In genomic region chr2:120948662-120949011, GRCh38 we compare ENCODE assay signal across 19 cellular contexts.
DNase-seq lines count a peak whose midpoint lies in the region; ATAC-seq and TF ChIP-seq lines count a peak whose summit lies in the region.
"Had no signal": no experiment of that assay in that cellular context is flagged by ENCODE, and none has a peak within 500 bp of the region (broad histone marks: within the 10 kb centered on the region; RNA-seq: fewer than 3 reads in every experiment).

No MANE protein-coding gene starts in this region.

- H3K27me3 Mint-ChIP-seq in activated naive CD8-positive, alpha-beta T cell treated with anti-CD3 and anti-CD28 coated beads, Interleukin-2, amount 50 U/mL, for 24 hours = peaks cover 2% of the 10 kb centered on the region
- H3K27me3 Mint-ChIP-seq: B cell, IgD-negative memory B cell had no signal

- no peak overlapping the region for H3K27ac Mint-ChIP-seq in activated naive CD8-positive, alpha-beta T cell treated with anti-CD3 and anti-CD28 coated beads, Interleukin-2, amount 50 U/mL, for 24 hours
- H3K27ac Mint-ChIP-seq: B cell had no signal

- POLR2A ChIA-PET in OCI-LY7 (lab: Charles Lee) = no interaction called here

- H3K79me2 ChIP-seq in OCI-LY7 (ENCODE audit: insufficient read depth, low read depth, low read length) = no peaks in the 10 kb centered on the region

- no peak overlapping the region for H3K4ac ChIP-seq in mesenchymal stem cell (ENCODE audit: low read depth in 1 of 2, low read length in 2 of 2)

- no peak overlapping the region for H2BK15ac ChIP-seq in mesenchymal stem cell (ENCODE audit: low read depth, poor library complexity, severe bottlenecking)

- H2AFZ ChIP-seq in OCI-LY7 (ENCODE audit: low read length) (no peak overlapping the region; the same call in 1 of the 2 replicates), mesenchymal stem cell (ENCODE audit: low read depth, low read length) (no peak overlapping the region)

- no peaks in the 10 kb centered on the region for H3K4me1 Mint-ChIP-seq in activated naive CD8-positive, alpha-beta T cell treated with anti-CD3 and anti-CD28 coated beads, Interleukin-2, amount 50 U/mL, for 24 hours
- H3K4me1 Mint-ChIP-seq: B cell, IgD-negative memory B cell had no signal

- intact Hi-C loops in OCI-LY7 (cut with micrococcal nuclease; ENCODE audit: unreplicated experiment) = no loop called here
- intact Hi-C loops in posterior vena cava (cut with DNase I) = loop anchor here in 1 of 2 donors (10.0 kb wide), 1 partner anchor 214 kb away; the partner anchor contains the start of gene GLI2

- H3K9me3 ChIP-seq in BLaER1 = no peaks in the 10 kb centered on the region
- H3K9me3 ChIP-seq in OCI-LY7 (ENCODE audit: low read length) = no peaks in the 10 kb centered on the region
- H3K9me3 ChIP-seq in mesenchymal stem cell (ENCODE audit: control insufficient read depth, low read length) = no peaks in the 10 kb centered on the region
- H3K9me3 ChIP-seq: Peyer's patch, SK-N-SH had no signal

- H2BK120ac ChIP-seq in mesenchymal stem cell (ENCODE audit: low read depth, low read length) = no peak overlapping the region

- H2AK5ac ChIP-seq in mesenchymal stem cell (ENCODE audit: low read length, severe bottlenecking) = peak overlapping the region; percentile 21

- H3K36me3 Mint-ChIP-seq in activated naive CD8-positive, alpha-beta T cell treated with anti-CD3 and anti-CD28 coated beads, Interleukin-2, amount 50 U/mL, for 24 hours (ENCODE audit: low read depth) = no peaks in the 10 kb centered on the region
- H3K36me3 Mint-ChIP-seq: IgD-negative memory B cell had no signal

- ATAC-seq in GM18520 (IDR thresholded peaks at IDR 0.05; ENCODE audit: unreplicated experiment) = no peak
- ATAC-seq in activated naive CD8-positive, alpha-beta T cell treated with anti-CD3 and anti-CD28 coated beads, Interleukin-2, amount 50 U/mL, for 24 hours = no peak

- no peaks in the 10 kb centered on the region for H3K9me3 Mint-ChIP-seq in activated naive CD8-positive, alpha-beta T cell treated with anti-CD3 and anti-CD28 coated beads, Interleukin-2, amount 50 U/mL, for 24 hours

- H2BK12ac ChIP-seq in mesenchymal stem cell (ENCODE audit: low read length in 2 of 2) = no peak overlapping the region

- H3K4me3 ChIP-seq in BLaER1 (no peak overlapping the region), OCI-LY7 (ENCODE audit: low read depth, low read length, poor library complexity, severe bottlenecking) (no peak overlapping the region), mesenchymal stem cell (ENCODE audit: insufficient read depth in 1 of 2, low read depth in 1 of 2, low read length in 2 of 2) (no peak overlapping the region)
- H3K4me3 ChIP-seq: Peyer's patch had no signal

- H3K23ac ChIP-seq in mesenchymal stem cell (ENCODE audit: low read length in 2 of 2) = no peak overlapping the region

- peak overlapping the region; percentile 35; the same call in 1 of the 2 replicates for H3K27ac ChIP-seq in BLaER1
- peak overlapping the region; percentile 79 for H3K27ac ChIP-seq in OCI-LY7 (ENCODE audit: low read depth, low read length, poor library complexity, severe bottlenecking)
- no peak overlapping the region for H3K27ac ChIP-seq in mesenchymal stem cell (ENCODE audit: low read length, poor library complexity, severe bottlenecking)
- H3K27ac ChIP-seq: HL-60, KMS-11, Peyer's patch had no signal

- no peaks in the 10 kb centered on the region for H3K9me2 ChIP-seq in OCI-LY7 (ENCODE audit: insufficient read depth, low read length)
- H3K9me2 ChIP-seq: SK-N-SH had no signal

- H3K79me1 ChIP-seq in mesenchymal stem cell (replicated peaks; ENCODE audit: low read length, poor library complexity, severe bottlenecking) = peaks cover 48% of the 10 kb centered on the region

- H3K27me3 ChIP-seq in BLaER1 = no peaks in the 10 kb centered on the region
- H3K27me3 ChIP-seq in mesenchymal stem cell (ENCODE audit: control insufficient read depth in 1 of 2, insufficient read depth in 1 of 2, low read length in 2 of 2) = no peaks in the 10 kb centered on the region
- H3K27me3 ChIP-seq: Peyer's patch had no signal

- no peaks in the 10 kb centered on the region for H4K20me1 ChIP-seq in BLaER1
- no peaks in the 10 kb centered on the region for H4K20me1 ChIP-seq in OCI-LY7 (ENCODE audit: insufficient read depth, low read length)

- no peak overlapping the region for H4K8ac ChIP-seq in mesenchymal stem cell (ENCODE audit: low read length)

- peak overlapping the region in 1 of 2 experiments; percentile 48 for H3K14ac ChIP-seq in mesenchymal stem cell (ENCODE audit: low read length in 2 of 2)

- H3K4me1 ChIP-seq in BLaER1 (peaks cover 44% of the 10 kb centered on the region), OCI-LY7 (ENCODE audit: insufficient read depth, low read length, poor library complexity, severe bottlenecking) (peaks cover 35% of the 10 kb centered on the region), mesenchymal stem cell (ENCODE audit: control insufficient read depth, insufficient read depth, low read depth, low read length) (peaks cover 61% of the 10 kb centered on the region)
- H3K4me1 ChIP-seq: Peyer's patch had no signal

- TF ChIP-seq CTCF in OCI-LY7 (conservative IDR thresholded peaks at IDR 0.05; ENCODE audit: low read length) = no peak

- 97% methylated on average over 8 of the region's 8 CpGs for WGBS in mesenchymal stem cell

- no peak overlapping the region for H2BK5ac ChIP-seq in mesenchymal stem cell (ENCODE audit: low read depth, low read length, poor library complexity, severe bottlenecking)

- H3K36me3 ChIP-seq in BLaER1 (no peaks in the 10 kb centered on the region), OCI-LY7 (ENCODE audit: insufficient read depth, low read length) (no peaks in the 10 kb centered on the region), mesenchymal stem cell (ENCODE audit: control insufficient read depth in 1 of 2, insufficient read depth in 2 of 2, low read depth in 1 of 2, low read length in 2 of 2) (peaks cover 0 to 41% of the 10 kb centered on the region in 2 experiments)
- H3K36me3 ChIP-seq: Peyer's patch had no signal

- H4K91ac ChIP-seq in mesenchymal stem cell (ENCODE audit: low read length) = no peak overlapping the region

- H3K9ac ChIP-seq in BLaER1 = no peak overlapping the region
- H3K9ac ChIP-seq in mesenchymal stem cell (ENCODE audit: low read length) = no peak overlapping the region
- H3K9ac ChIP-seq: KMS-11, SK-N-SH had no signal

- DNase-seq in OCI-LY7 (ENCODE audit: low spot score) (no peak), mesenchymal stem cell (no peak), posterior vena cava (ENCODE audit: low spot score) (peak; percentile 68)
- no peak for DNase-seq in stimulated activated CD4-positive, alpha-beta T cell treated with anti-CD3 and anti-CD28 coated beads, Interleukin-4, amount 100 ng/mL, for 1 hour
- DNase-seq in activated naive CD8-positive, alpha-beta T cell treated with anti-CD3 and anti-CD28 coated beads, Interleukin-2, amount 50 U/mL, for 24 hours = no peak
- DNase-seq: H7, NCI-H1092, NCI-H1417 treated with DMSO at 0.1 percent for 48 hours, NCI-H187, NCI-H2081 treated with DMSO at 0.1 percent for 48 hours, NCI-H226, Peyer's patch had no signal

- CTCF ChIA-PET in OCI-LY7 (lab: Charles Lee; ENCODE audit: unreplicated experiment) = no interaction called here

- no peak overlapping the region for H3K4me3 Mint-ChIP-seq in activated naive CD8-positive, alpha-beta T cell treated with anti-CD3 and anti-CD28 coated beads, Interleukin-2, amount 50 U/mL, for 24 hours
- H3K4me3 Mint-ChIP-seq: B cell, IgD-negative memory B cell had no signal

- BruUV-seq in OCI-LY7 (replicated peaks; lab: Mats Ljungman, UMichigan) = no TSS peak

- H3K4me2 ChIP-seq in BLaER1 = peak overlapping the region; percentile 76
- peak overlapping the region; percentile 59 for H3K4me2 ChIP-seq in OCI-LY7 (ENCODE audit: low read length)
- no peak overlapping the region for H3K4me2 ChIP-seq in mesenchymal stem cell (ENCODE audit: low read length, poor library complexity, severe bottlenecking)
- H3K4me2 ChIP-seq: KMS-11, SK-N-SH had no signal

- peak overlapping the region in 1 of 2 experiments; percentile 0 for H3K18ac ChIP-seq in mesenchymal stem cell (ENCODE audit: low read depth in 1 of 2, low read length in 2 of 2)
